In genomic region chr5:17252543-17252942, GRCh38 we compare ENCODE assay signal across 1 cellular context.
TF ChIP-seq lines count a peak whose summit lies in the region.

No MANE protein-coding gene starts in this region.

TF ChIP-seq in GM23338, 12 proteins besides CTCF, POLR2A, EP300 and RAD21 (continued from another document):
- TF ChIP-seq ETS1 (IDR thresholded peaks at IDR 0.05) (no peak), JUNB (IDR thresholded peaks at IDR 0.05; ENCODE audit: unreplicated experiment) (no peak), REST (IDR thresholded peaks at IDR 0.05; ENCODE audit: unreplicated experiment) (no peak), ZNF462 (CRISPR knock-in tag; IDR thresholded peaks at IDR 0.05) (no peak)
